Comparison of ENCODE assay signal across 19 cellular contexts in genomic region chr2:55038428-55038827, GRCh38. TPM values are rescaled to one million over a fixed set of nuclear protein-coding genes. Genes with fewer than 3 reads are reported as not detected.
A peak's percentile ranks its signal among the peaks of the same experiment; 100 is the strongest.
DNase-seq lines count a peak whose midpoint lies in the region; ATAC-seq, FAIRE-seq and TF ChIP-seq lines count a peak whose summit lies in the region.
"Had no signal": no experiment of that assay in that cellular context is flagged by ENCODE, and none has a peak within 500 bp of the region (broad histone marks: within the 10 kb centered on the region; RNA-seq: fewer than 3 reads in every experiment).

No MANE protein-coding gene starts in this region.

- H3K27ac Mint-ChIP-seq in CD14-positive monocyte, result peak overlapping the region in 4 of 7 donors; percentile 9 to 50 (median 44)

- peaks cover 60% of the 10 kb centered on the region for H3K4me1 Mint-ChIP-seq in CD14-positive monocyte

- DNase-seq in CD14-positive monocyte (ENCODE audit: low spot score) (no peak), KBM-7 (peak; percentile 31), RCC 7860 (ENCODE audit: low spot score) (no peak), foreskin keratinocyte (no peak), NK-92 (lab: John Stamatoyannopoulos, UW; ENCODE audit: unreplicated experiment) (no peak), head of caudate nucleus (no peak)
- no peak for DNase-seq in stimulated activated CD8-positive, alpha-beta memory T cell treated with anti-CD3 and anti-CD28 coated beads, Interleukin-4, amount 100 ng/mL, for 48 hours
- DNase-seq: activated CD4-positive, alpha-beta T cell treated with anti-CD3 and anti-CD28 coated beads for 48 hours; amygdala; central memory CD4-positive, alpha-beta T cell; heart right ventricle; NCI-H1436 treated with DMSO at 0.1 percent for 48 hours; NCI-H2171 treated with DMSO at 0.1 percent for 48 hours; Peyer's patch; right cardiac atrium; stimulated activated naive CD4-positive, alpha-beta T cell treated with Interleukin-2 at 50 U/mL for 16 hours had no signal

- no peak for TF ChIP-seq CTCF in CD14-positive monocyte (IDR thresholded peaks at IDR 0.05)
- no peak for TF ChIP-seq CTCF in foreskin keratinocyte (conservative IDR thresholded peaks at IDR 0.05)

- H3K4me1 ChIP-seq in foreskin keratinocyte, result peaks cover 22% of the 10 kb centered on the region

- intact Hi-C loops in CD14-positive monocyte (cut with micrococcal nuclease) (no loop called here), head of caudate nucleus (cut with DNase I) (no loop called here)

- no peak for ATAC-seq in foreskin keratinocyte
- no peak for ATAC-seq in HG03135 (IDR thresholded peaks at IDR 0.05; ENCODE audit: unreplicated experiment)
- ATAC-seq: heart right ventricle, right cardiac atrium had no signal

- H3K27me3 Mint-ChIP-seq in CD14-positive monocyte (ENCODE audit: low read depth in 3 of 3), result no peaks in the 10 kb centered on the region

- peaks cover 0 to 2% (median 0%) of the 10 kb centered on the region in 7 donors for H3K9me3 Mint-ChIP-seq in CD14-positive monocyte

- peaks cover 0 to 6% of the 10 kb centered on the region in 2 donors for H3K36me3 Mint-ChIP-seq in CD14-positive monocyte

- peak overlapping the region; percentile 10 for H3K27ac ChIP-seq in foreskin keratinocyte
- H3K27ac ChIP-seq: esophagus muscularis mucosa, heart right ventricle, Peyer's patch, tibial nerve had no signal

- FAIRE-seq in RCC 7860 (lab: Jason Lieb, UNC), result peak; percentile 42

- H3K4me3 Mint-ChIP-seq in CD14-positive monocyte, result no peak overlapping the region

- no peaks in the 10 kb centered on the region for H3K27me3 ChIP-seq in foreskin keratinocyte
- H3K27me3 ChIP-seq: esophagus muscularis mucosa, heart right ventricle, Peyer's patch, tibial nerve had no signal

- in situ Hi-C loops in KBM-7 (cut with MboI; ENCODE audit: low pct_unique_long_range_greater_than_20kb, low sequenced_read_pairs), result no loop called here

RNA-seq across cellular contexts. Expression of gene RTN4, which starts 11.8 kb away (rescaled TPM):
- polyA plus RNA-seq in CD14-positive monocyte (100 to 1,000 TPM; 111 to 163 TPM), foreskin keratinocyte (226 and 280 TPM in 2 replicates)
- total RNA-seq in foreskin keratinocyte, result 271 and 333 TPM in 2 replicates
